In the genomic region with DNA sequence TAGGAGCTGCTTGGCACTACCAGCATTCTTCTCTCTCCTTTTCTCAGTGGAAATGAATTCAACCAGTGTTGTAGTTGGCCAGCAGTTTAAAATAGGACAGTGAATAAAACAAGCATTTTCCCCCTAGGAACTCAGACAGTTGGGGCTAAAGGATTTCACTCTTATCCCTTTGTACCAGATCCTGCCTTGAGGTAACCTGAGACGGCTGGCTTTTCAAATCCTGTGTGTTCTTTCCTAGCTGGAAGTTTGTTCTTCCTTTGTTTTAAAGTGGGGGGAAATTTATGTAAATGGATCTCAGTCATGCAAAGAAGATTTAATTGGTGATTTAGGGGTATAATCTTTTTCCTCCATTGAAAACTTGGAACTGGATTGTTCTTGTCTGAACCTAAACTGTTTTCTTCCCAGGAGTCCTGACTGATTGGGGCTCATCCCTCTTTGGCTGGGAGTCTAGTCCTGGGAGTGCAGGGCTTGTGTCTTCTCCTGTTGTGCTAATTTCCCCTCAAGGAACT, we compare ENCODE assay signal across 27 cellular contexts. TPM values are rescaled to one million over a fixed set of nuclear protein-coding genes. Genes with fewer than 3 reads are reported as not detected.
"Had no signal": no experiment of that assay in that cellular context is flagged by ENCODE, and none has a peak within 500 bp of the region (broad histone marks: within the 10 kb centered on the region; RNA-seq: fewer than 3 reads in every experiment).

No MANE protein-coding gene starts in this region.

- H3K9ac ChIP-seq: SK-N-SH had no signal

- DNase-seq: activated CD4-positive, alpha-beta T cell treated with anti-CD3 and anti-CD28 coated beads for 4 hours; activated CD4-positive, alpha-beta T cell treated with anti-CD3 and anti-CD28 coated beads, Interleukin-2, amount 50 U/mL, for 48 hours; activated effector memory CD4-positive, alpha-beta T cell treated with anti-CD3 and anti-CD28 coated beads, Interleukin-2, amount 50 U/mL, for 16 hours; activated naive CD4-positive, alpha-beta T cell treated with Interleukin-2 at 50 U/mL for 16 hours; activated naive CD8-positive, alpha-beta T cell treated with anti-CD3 and anti-CD28 coated beads, Interleukin-2, amount 50 U/mL, for 24 hours; activated T-cell treated with anti-CD3 and anti-CD28 coated beads, Interleukin-2, amount 50 U/mL, for 4 hours; amniotic stem cell; Karpas-422; MM.1S; NCI-H1105; NCI-H1436 treated with DMSO at 0.1 percent for 48 hours; NCI-H187; NCI-H2081 treated with DMSO at 0.1 percent for 48 hours; NCI-H446; NCI-H524; NCI-H748 treated with DMSO at 0.1 percent for 48 hours; Peyer's patch; Right ventricle myocardium superior; SK-N-SH; T-helper 1 cell had no signal

- H3K9me3 ChIP-seq: ascending aorta, Peyer's patch, SJCRH30, SK-N-SH had no signal

- H3K36me3 ChIP-seq: ascending aorta, Peyer's patch, SJCRH30 had no signal

- H3K27ac ChIP-seq: ascending aorta, Peyer's patch, RWPE1, SJCRH30, VCaP had no signal

- H3K27me3 ChIP-seq: ascending aorta, Peyer's patch, SJCRH30 had no signal

- H3K4me1 ChIP-seq: ascending aorta had no signal

- ATAC-seq: activated CD4-positive, CD25-positive, alpha-beta regulatory T cell treated with anti-CD3 and anti-CD28 coated beads, Interleukin-2, amount 50 U/mL, for 24 hours; activated naive CD4-positive, alpha-beta T cell treated with anti-CD3 and anti-CD28 coated beads, Interleukin-2, amount 50 U/mL, for 72 hours; activated naive CD8-positive, alpha-beta T cell treated with anti-CD3 and anti-CD28 coated beads, Interleukin-2, amount 50 U/mL, for 24 hours; activated T-cell treated with anti-CD3 and anti-CD28 coated beads, Interleukin-2, amount 50 U/mL, for 4 hours had no signal

- H3K4me3 ChIP-seq: ascending aorta, Peyer's patch, SJCRH30 had no signal

- H3K4me2 ChIP-seq: SK-N-SH had no signal

RNA-seq across cellular contexts. Expression of a gene that starts 23.3 kb away (rescaled TPM):
- total RNA-seq: activated naive CD4-positive, alpha-beta T cell treated with anti-CD3 and anti-CD28 coated beads, Interleukin-2, amount 50 U/mL, for 72 hours; activated T-cell treated with anti-CD3 and anti-CD28 coated beads, Interleukin-2, amount 50 U/mL, for 4 hours; ascending aorta; Peyer's patch; Right ventricle myocardium superior; SJCRH30; T-helper 2 cell treated with Interferon-gamma antibody and Interleukin-4, amounts not matched to agents 100 ng/mL and 5 ng/mL, for 36 hours had no signal
- polyA plus RNA-seq: SK-N-SH had no signal
